In the genomic region with DNA sequence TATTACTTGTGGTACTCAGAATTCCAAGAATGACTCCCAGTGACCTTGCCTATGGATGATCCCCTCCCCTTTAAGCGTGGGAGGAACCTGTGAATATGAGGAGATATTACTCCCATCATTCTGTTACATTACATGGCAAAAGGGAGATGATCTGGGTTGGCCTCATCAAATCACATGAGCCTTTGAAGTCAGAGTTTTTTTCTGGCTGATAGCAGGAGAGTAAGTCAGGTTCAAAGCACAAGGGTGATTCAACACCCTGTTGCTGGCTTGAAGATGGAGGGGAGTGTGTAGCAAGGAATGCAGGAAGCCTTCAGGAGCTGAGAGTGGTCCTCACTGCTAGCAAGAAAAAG, we compare ENCODE assay signal across 1 cellular context.
TF ChIP-seq lines count a peak whose summit lies in the region.

No MANE protein-coding gene starts in this region.

TF ChIP-seq in HepG2, 621 proteins besides CTCF, POLR2A, EP300 and RAD21 (continued from another document):
- TF ChIP-seq, protein P1, sequence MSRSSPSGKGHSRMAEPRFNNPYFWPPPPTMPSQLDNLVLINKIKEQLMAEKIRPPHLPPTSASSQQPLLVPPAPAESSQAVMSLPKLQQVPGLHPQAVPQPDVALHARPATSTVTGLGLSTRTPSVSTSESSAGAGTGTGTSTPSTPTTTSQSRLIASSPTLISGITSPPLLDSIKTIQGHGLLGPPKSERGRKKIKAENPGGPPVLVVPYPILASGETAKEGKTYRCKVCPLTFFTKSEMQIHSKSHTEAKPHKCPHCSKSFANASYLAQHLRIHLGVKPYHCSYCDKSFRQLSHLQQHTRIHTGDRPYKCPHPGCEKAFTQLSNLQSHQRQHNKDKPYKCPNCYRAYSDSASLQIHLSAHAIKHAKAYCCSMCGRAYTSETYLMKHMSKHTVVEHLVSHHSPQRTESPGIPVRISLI (CRISPR knock-in tag; IDR thresholded peaks at IDR 0.05; ENCODE audit: borderline replicate concordance): 0 out of 2 replicates have a peak, but pooled peaks have one; percentile 13
TF ChIP-seq in HepG2: peak in this region for 1.
